21 cellular contexts compared by ENCODE assay signal in genomic region chr7:121073463-121074099, GRCh38.
"Had no signal": no experiment of that assay in that cellular context is flagged by ENCODE, and none has a peak within 500 bp of the region (broad histone marks: within the 10 kb centered on the region; RNA-seq: fewer than 3 reads in every experiment).

No MANE protein-coding gene starts in this region.

- ATAC-seq: activated naive CD4-positive, alpha-beta T cell treated with anti-CD3 and anti-CD28 coated beads, Interleukin-2, amount 50 U/mL, for 72 hours; activated T-cell treated with anti-CD3 and anti-CD28 coated beads, Interleukin-2, amount 50 U/mL, for 72 hours; body of pancreas; heart left ventricle; left ventricle myocardium superior; mucosa of descending colon; naive thymus-derived CD4-positive, alpha-beta T cell had no signal

- H3K36me3 ChIP-seq: heart left ventricle, ovary, tibial nerve, uterus, WERI-Rb-1 had no signal

- DNase-seq: activated CD4-positive, alpha-beta T cell treated with anti-CD3 and anti-CD28 coated beads for 1 hour; activated CD8-positive, alpha-beta memory T cell treated with anti-CD3 and anti-CD28 coated beads for 24 hours; activated CD8-positive, alpha-beta memory T cell treated with anti-CD3 and anti-CD28 coated beads, Interleukin-2, amount 50 U/mL, for 48 hours; activated effector memory CD4-positive, alpha-beta T cell treated with anti-CD3 and anti-CD28 coated beads, Interleukin-2, amount 50 U/mL, for 16 hours; activated T-cell treated with anti-CD3 and anti-CD28 coated beads, Interleukin-2, amount 50 U/mL, for 72 hours; amniotic stem cell; body of pancreas; dorsolateral prefrontal cortex; heart left ventricle; left ventricle myocardium superior; mesenchymal stem cell; mucosa of descending colon; naive thymus-derived CD4-positive, alpha-beta T cell; ovary; stimulated activated CD4-positive, alpha-beta T cell treated with anti-CD3 and anti-CD28 coated beads, Interleukin-1b, Interleukin-23, amount 100 ng/mL, for 48 hours; stimulated activated CD8-positive, alpha-beta memory T cell treated with anti-CD3 and anti-CD28 coated beads, Interleukin-4, amount 100 ng/mL, for 48 hours; stimulated activated naive CD4-positive, alpha-beta T cell; uterus; WERI-Rb-1 had no signal

- H3K4me1 ChIP-seq: body of pancreas, uterus had no signal

- H3K27ac ChIP-seq: body of pancreas, dorsolateral prefrontal cortex, heart left ventricle, ovary, tibial nerve, WERI-Rb-1 had no signal

- H3K4me3 ChIP-seq: body of pancreas, dorsolateral prefrontal cortex, heart left ventricle, mucosa of descending colon, ovary, tibial nerve, uterus had no signal

- H3K27me3 ChIP-seq: body of pancreas, dorsolateral prefrontal cortex, heart left ventricle, ovary, tibial nerve, uterus had no signal

- H3K9me3 ChIP-seq: body of pancreas, heart left ventricle, mucosa of descending colon, ovary, tibial nerve, uterus had no signal
